In genomic region chr13:21603531-21604448, GRCh38 we compare ENCODE assay signal across 1 cellular context.
TF ChIP-seq lines count a peak whose summit lies in the region.

TSS of gene MICU2 (minus strand) at chr13:21604170. CDS start at chr13:21604148, 22 bp downstream.

TF ChIP-seq in K562, 482 proteins besides CTCF, POLR2A, EP300 and RAD21 (continued from another document and continues in another):
- TF ChIP-seq SP1 (CRISPR knock-in tag; IDR thresholded peaks at IDR 0.05) (peak; percentile 69), MXI1 (IDR thresholded peaks at IDR 0.05; ENCODE audit: low read depth, low read length) (peak; percentile 70; the same call in 1 of the 2 replicates), ZNF583 (CRISPR knock-in tag; IDR thresholded peaks at IDR 0.05) (no peak), E2F4 (CRISPR knock-in tag; IDR thresholded peaks at IDR 0.05; ENCODE audit: low read depth) (no peak), RREB1 (CRISPR knock-in tag; IDR thresholded peaks at IDR 0.05) (peak; percentile 47; the same call in 1 of the 2 replicates), ELF2 (CRISPR knock-in tag; IDR thresholded peaks at IDR 0.05) (peak; percentile 97), HCFC1 (IDR thresholded peaks at IDR 0.05; ENCODE audit: low read depth, low read length) (peak; percentile 57), CBFB (CRISPR knock-in tag; IDR thresholded peaks at IDR 0.05) (no peak), MCM2 (IDR thresholded peaks at IDR 0.05; ENCODE audit: low read depth) (no peak), NKRF (IDR thresholded peaks at IDR 0.05; ENCODE audit: borderline replicate concordance) (no peak), GTF2A2 (tag; IDR thresholded peaks at IDR 0.05) (no peak), MCM3 (IDR thresholded peaks at IDR 0.05) (no peak), E2F8 (IDR thresholded peaks at IDR 0.05; ENCODE audit: low read depth, partially characterized antibody) (peak; percentile 64), ZNF511 (CRISPR knock-in tag; IDR thresholded peaks at IDR 0.05) (0 out of 2 replicates have a peak, but pooled peaks have one; percentile 49), ILK (tag; IDR thresholded peaks at IDR 0.05; ENCODE audit: borderline replicate concordance, low read depth) (no peak), ZNF197 (CRISPR knock-in tag; IDR thresholded peaks at IDR 0.05; ENCODE audit: low read depth) (no peak), PCBP2 (IDR thresholded peaks at IDR 0.05; ENCODE audit: low read depth, low read length, poor library complexity, severe bottlenecking) (no peak), ZNF75A (CRISPR knock-in tag; IDR thresholded peaks at IDR 0.05) (0 out of 2 replicates have a peak, but pooled peaks have one; percentile 50), ZBED1 (IDR thresholded peaks at IDR 0.05) (0 out of 2 replicates have a peak, but pooled peaks have one; percentile 48), ZNF395 (CRISPR knock-in tag; IDR thresholded peaks at IDR 0.05) (peak; percentile 67; the same call in 1 of the 2 replicates), STAT6 (CRISPR knock-in tag; IDR thresholded peaks at IDR 0.05) (no peak), HNRNPH1 (optimal IDR thresholded peaks at IDR 0.05; ENCODE audit: low read depth, low read length) (no peak), GABPA (tag; conservative IDR thresholded peaks at IDR 0.05; ENCODE audit: low read depth) (peak; percentile 75), PHF21A (IDR thresholded peaks at IDR 0.05; ENCODE audit: borderline replicate concordance, low read depth) (no peak), ZKSCAN8 (CRISPR knock-in tag; IDR thresholded peaks at IDR 0.05) (no peak), GATAD2B (IDR thresholded peaks at IDR 0.05; ENCODE audit: borderline replicate concordance) (0 out of 2 replicates have a peak, but pooled peaks have one; percentile 60), BRCA1 (IDR thresholded peaks at IDR 0.05) (no peak), BRCA1 (CRISPR knock-in tag; IDR thresholded peaks at IDR 0.05) (no peak), GTF3C2 (IDR thresholded peaks at IDR 0.05; ENCODE audit: borderline replicate concordance, extremely low read depth, insufficient read length) (no peak), SIRT6 (IDR thresholded peaks at IDR 0.05; ENCODE audit: low read depth, low read length) (no peak), MBD2 (IDR thresholded peaks at IDR 0.05; ENCODE audit: borderline replicate concordance, low read depth) (peak; percentile 42; the same call in 1 of the 2 replicates), BRF1 (IDR thresholded peaks at IDR 0.05; ENCODE audit: borderline replicate concordance, extremely low read depth, insufficient read length) (no peak), STAT5A (IDR thresholded peaks at IDR 0.05; ENCODE audit: borderline replicate concordance, low read length) (no peak), HMGN3 (IDR thresholded peaks at IDR 0.05; ENCODE audit: borderline replicate concordance, extremely low read depth, insufficient read length, low read depth, low read length) (peak; percentile 73), MTA2 (IDR thresholded peaks at IDR 0.05; ENCODE audit: low read depth) (no peak), NFIC (IDR thresholded peaks at IDR 0.05) (peak; percentile 51; the same call in 1 of the 2 replicates), NFRKB (IDR thresholded peaks at IDR 0.05; ENCODE audit: low read depth) (peak; percentile 92), RUNX1 (IDR thresholded peaks at IDR 0.05; ENCODE audit: low read depth) (no peak), ZNF232 (CRISPR knock-in tag; IDR thresholded peaks at IDR 0.05) (no peak), POU5F1 (IDR thresholded peaks at IDR 0.05; ENCODE audit: borderline replicate concordance, low read depth, low read length, partially characterized antibody) (no peak), ZNF785 (CRISPR knock-in tag; IDR thresholded peaks at IDR 0.05) (no peak), IRF9 (tag; IDR thresholded peaks at IDR 0.05) (no peak), PRPF4 (IDR thresholded peaks at IDR 0.05; ENCODE audit: insufficient read depth, low read depth, low read length, poor library complexity, severe bottlenecking) (no peak)
